13 cellular contexts compared by ENCODE assay signal in genomic region chr16:25390761-25391160, GRCh38.
DNase-seq lines count a peak whose midpoint lies in the region; ATAC-seq lines count a peak whose summit lies in the region.
"Had no signal": no experiment of that assay in that cellular context is flagged by ENCODE, and none has a peak within 500 bp of the region (broad histone marks: within the 10 kb centered on the region; RNA-seq: fewer than 3 reads in every experiment).

No MANE protein-coding gene starts in this region.

- H3K4me1 Mint-ChIP-seq in activated T-helper 17 cell treated with anti-CD3 and anti-CD28 coated beads, Interleukin-2, amount 50 U/mL, for 72 hours = no peaks in the 10 kb centered on the region
- H3K4me1 Mint-ChIP-seq: CD14-positive monocyte had no signal

- H3K27ac ChIP-seq in mesenchymal stem cell (ENCODE audit: low read length, poor library complexity, severe bottlenecking) = no peak overlapping the region
- H3K27ac ChIP-seq: A549 had no signal

- H3K4me1 ChIP-seq in mesenchymal stem cell (ENCODE audit: control insufficient read depth, insufficient read depth, low read depth, low read length) = no peaks in the 10 kb centered on the region
- H3K4me1 ChIP-seq: A549, HAP-1 had no signal

- no peak overlapping the region for H3K4me2 ChIP-seq in mesenchymal stem cell (ENCODE audit: low read length, poor library complexity, severe bottlenecking)
- H3K4me2 ChIP-seq: A549 had no signal

- H3K36me3 Mint-ChIP-seq in activated naive CD4-positive, alpha-beta T cell treated with anti-CD3 and anti-CD28 coated beads, Interleukin-2, amount 50 U/mL, for 72 hours = no peaks in the 10 kb centered on the region
- no peaks in the 10 kb centered on the region for H3K36me3 Mint-ChIP-seq in activated T-helper 17 cell treated with anti-CD3 and anti-CD28 coated beads, Interleukin-2, amount 50 U/mL, for 72 hours (ENCODE audit: low read depth)
- H3K36me3 Mint-ChIP-seq: CD14-positive monocyte; CD8-positive, alpha-beta T cell had no signal

- peaks cover 11% of the 10 kb centered on the region for H3K27me3 Mint-ChIP-seq in activated T-helper 17 cell treated with anti-CD3 and anti-CD28 coated beads, Interleukin-2, amount 50 U/mL, for 72 hours

- no peak overlapping the region for H3K4me3 Mint-ChIP-seq in activated T-helper 17 cell treated with anti-CD3 and anti-CD28 coated beads, Interleukin-2, amount 50 U/mL, for 72 hours
- H3K4me3 Mint-ChIP-seq: CD14-positive monocyte; CD8-positive, alpha-beta T cell had no signal

- H2AFZ ChIP-seq in mesenchymal stem cell (ENCODE audit: low read depth, low read length) = no peak overlapping the region

- no peaks in the 10 kb centered on the region for H3K27me3 ChIP-seq in mesenchymal stem cell (ENCODE audit: control insufficient read depth in 1 of 2, insufficient read depth in 1 of 2, low read length in 2 of 2)

- H4K91ac ChIP-seq in mesenchymal stem cell (ENCODE audit: low read length) = no peak overlapping the region

- ATAC-seq in activated naive CD4-positive, alpha-beta T cell treated with anti-CD3 and anti-CD28 coated beads, Interleukin-2, amount 50 U/mL, for 72 hours = peak; percentile 50 to 61
- ATAC-seq in activated T-helper 17 cell treated with anti-CD3 and anti-CD28 coated beads, Interleukin-2, amount 50 U/mL, for 72 hours (replicated peaks) = peak; percentile 52
- ATAC-seq: A549; CD8-positive, alpha-beta T cell had no signal

- H4K8ac ChIP-seq in mesenchymal stem cell (ENCODE audit: low read length) = no peak overlapping the region

- no peak overlapping the region for H3K14ac ChIP-seq in mesenchymal stem cell (ENCODE audit: low read length in 2 of 2)

- H3K27ac Mint-ChIP-seq in activated naive CD4-positive, alpha-beta T cell treated with anti-CD3 and anti-CD28 coated beads, Interleukin-2, amount 50 U/mL, for 72 hours = no peak overlapping the region
- no peak overlapping the region for H3K27ac Mint-ChIP-seq in activated T-helper 17 cell treated with anti-CD3 and anti-CD28 coated beads, Interleukin-2, amount 50 U/mL, for 72 hours
- H3K27ac Mint-ChIP-seq: CD8-positive, alpha-beta T cell had no signal

- no peak overlapping the region for H3K18ac ChIP-seq in mesenchymal stem cell (ENCODE audit: low read depth in 1 of 2, low read length in 2 of 2)

- H3K4ac ChIP-seq in mesenchymal stem cell (ENCODE audit: low read depth in 1 of 2, low read length in 2 of 2) = no peak overlapping the region

- H3K79me1 ChIP-seq in mesenchymal stem cell (replicated peaks; ENCODE audit: low read length, poor library complexity, severe bottlenecking) = no peaks in the 10 kb centered on the region

- no peak overlapping the region for H3K23ac ChIP-seq in mesenchymal stem cell (ENCODE audit: low read length in 2 of 2)

- H3K9me3 Mint-ChIP-seq in activated naive CD4-positive, alpha-beta T cell treated with anti-CD3 and anti-CD28 coated beads, Interleukin-2, amount 50 U/mL, for 72 hours = peaks cover 5 to 9% of the 10 kb centered on the region in 2 donors
- H3K9me3 Mint-ChIP-seq in activated T-helper 17 cell treated with anti-CD3 and anti-CD28 coated beads, Interleukin-2, amount 50 U/mL, for 72 hours = peaks cover 13% of the 10 kb centered on the region

- H2BK5ac ChIP-seq in mesenchymal stem cell (ENCODE audit: low read depth, low read length, poor library complexity, severe bottlenecking) = no peak overlapping the region

- H2BK15ac ChIP-seq in mesenchymal stem cell (ENCODE audit: low read depth, poor library complexity, severe bottlenecking) = no peak overlapping the region

- H2BK120ac ChIP-seq in mesenchymal stem cell (ENCODE audit: low read depth, low read length) = no peak overlapping the region

- no peak overlapping the region for H3K4me3 ChIP-seq in mesenchymal stem cell (ENCODE audit: insufficient read depth in 1 of 2, low read depth in 1 of 2, low read length in 2 of 2)
- H3K4me3 ChIP-seq: A549, HAP-1 had no signal

- peaks cover 26% of the 10 kb centered on the region for H3K9me3 ChIP-seq in mesenchymal stem cell (ENCODE audit: control insufficient read depth, low read length)
- H3K9me3 ChIP-seq: A549, HAP-1 had no signal

- no peak overlapping the region for H3K9ac ChIP-seq in mesenchymal stem cell (ENCODE audit: low read length)

- DNase-seq in activated naive CD4-positive, alpha-beta T cell treated with anti-CD3 and anti-CD28 coated beads, Interleukin-2, amount 50 U/mL, for 72 hours (ENCODE audit: low spot score in 2 of 2) = no peak
- no peak for DNase-seq in activated naive CD4-positive, alpha-beta T cell (lab: John Stamatoyannopoulos, UW)
- DNase-seq in LHCN-M2 (ENCODE audit: low read depth) (peak; percentile 1), HuH-7.5 (ENCODE audit: low spot score) (no peak), mesenchymal stem cell (no peak)
- DNase-seq: CD8-positive, alpha-beta T cell; COR-L47; DND-41; GDM1 had no signal

- H3K36me3 ChIP-seq in mesenchymal stem cell (ENCODE audit: control insufficient read depth in 1 of 2, insufficient read depth in 2 of 2, low read depth in 1 of 2, low read length in 2 of 2) = no peaks in the 10 kb centered on the region
- H3K36me3 ChIP-seq: HAP-1 had no signal

- H2BK12ac ChIP-seq in mesenchymal stem cell (ENCODE audit: low read length in 2 of 2) = no peak overlapping the region

- H2AK5ac ChIP-seq in mesenchymal stem cell (ENCODE audit: low read length, severe bottlenecking) = no peak overlapping the region
